ENCODE assay signal across 8 cellular contexts in the genomic region with DNA sequence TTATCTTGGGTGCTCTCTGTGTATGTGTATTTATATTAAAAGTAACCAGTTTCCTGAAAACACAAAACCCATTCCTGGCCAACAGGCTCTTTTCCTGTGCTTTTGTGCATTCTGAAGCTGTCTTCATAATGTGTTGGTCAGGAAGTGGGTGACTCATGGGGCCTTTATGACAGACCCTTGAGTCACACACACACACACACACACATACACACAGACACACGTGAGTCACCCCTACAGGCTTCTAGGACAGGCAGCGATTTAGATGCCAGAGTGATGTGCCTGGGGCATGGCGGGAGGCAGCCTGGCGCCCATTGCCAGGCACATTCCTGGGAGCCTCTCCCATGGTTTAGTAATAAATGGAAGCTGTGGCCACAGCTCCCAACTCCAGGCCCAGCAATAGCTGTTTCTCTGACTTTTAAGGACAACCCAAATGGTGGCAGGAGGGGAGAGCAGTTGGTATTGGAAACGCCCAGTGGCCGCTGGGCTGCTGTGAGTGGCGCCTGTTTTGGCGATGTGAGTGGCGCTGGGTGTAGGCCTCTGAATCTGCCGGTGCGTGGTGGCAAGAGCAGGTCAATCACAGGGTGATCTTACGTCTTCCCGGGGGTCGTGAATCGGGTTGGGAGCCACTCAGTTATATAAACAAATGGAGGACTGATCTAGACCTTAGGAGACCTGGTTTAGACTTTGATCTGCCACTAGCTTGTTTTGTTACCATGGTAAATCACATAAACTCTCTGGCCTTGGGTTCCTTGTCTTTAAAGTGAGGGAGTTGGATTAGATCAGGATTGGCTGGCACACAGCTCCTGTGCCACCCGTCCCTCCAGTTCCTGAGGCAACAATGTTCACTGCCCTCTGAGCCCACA.
DNase-seq lines count a peak whose midpoint lies in the region; ATAC-seq and TF ChIP-seq lines count a peak whose summit lies in the region.

No MANE protein-coding gene starts in this region.

- H3K27me3 ChIP-seq in HCT116 (ENCODE audit: insufficient read depth, low read length), result no peaks in the 10 kb centered on the region
- H3K27me3 ChIP-seq in transverse colon, result no peaks in the 10 kb centered on the region

- CTCF ChIA-PET in HCT116 (lab: Charles Lee), result interaction anchor here (3.6 kb wide), 1 partner anchor 208 kb away, joined by 22 read pairs; no protein-coding TSS in a partner anchor

- peak overlapping the region; percentile 61 for H3K9ac ChIP-seq in HCT116 (ENCODE audit: low read length)

- H3K4me3 Mint-ChIP-seq in natural killer cell treated with Interleukin-12 subunit alpha and Interleukin-12 subunit beta and Interleukin-15 and Interleukin-18, amount 100 ng/mL, for 72 hours, result peak overlapping the region; percentile 71

- H3K9me3 ChIP-seq in HCT116 (ENCODE audit: control insufficient read depth in 1 of 2, insufficient read depth in 1 of 2, low read depth in 1 of 2, low read length in 2 of 2) (no peaks in the 10 kb centered on the region), transverse colon (no peaks in the 10 kb centered on the region)

- H3K36me3 ChIP-seq in HCT116 (ENCODE audit: control insufficient read depth in 1 of 2, insufficient read depth in 2 of 2, low read length in 2 of 2) (no peaks in the 10 kb centered on the region), transverse colon (no peaks in the 10 kb centered on the region)

- peak; percentile 58 for DNase-seq in 8988T
- peak; percentile 100 for DNase-seq in HCT116 (ENCODE audit: low read depth, low spot score)
- DNase-seq in UCSD-AML1 (lab: John Stamatoyannopoulos, UW; ENCODE audit: unreplicated experiment), result peak; percentile 82
- peak; percentile 97 for DNase-seq in dedifferentiated amniotic fluid mesenchymal stem cell (ENCODE audit: extremely low spot score)
- peak; percentile 75 for DNase-seq in natural killer cell treated with Interleukin-12 subunit alpha and Interleukin-12 subunit beta and Interleukin-15 and Interleukin-18, amount 100 ng/mL, for 72 hours (ENCODE audit: low spot score)
- peak; percentile 70 for DNase-seq in transverse colon
- no peak for DNase-seq in putamen (ENCODE audit: low spot score)

- no peaks in the 10 kb centered on the region for H3K27me3 Mint-ChIP-seq in natural killer cell treated with Interleukin-12 subunit alpha and Interleukin-12 subunit beta and Interleukin-15 and Interleukin-18, amount 100 ng/mL, for 72 hours

- H3K4me3 ChIP-seq in HCT116 (replicated peaks in 1 of 2; ENCODE audit: low read depth in 1 of 2, low read length in 2 of 2) (peak overlapping the region in 1 of 2 experiments; percentile 40), transverse colon (no peak overlapping the region)

- in situ Hi-C loops in transverse colon (cut with MboI; ENCODE audit: low pct_ligation_motif_present in 1 of 4, low pct_unique_long_range_greater_than_20kb in 1 of 4, low sequenced_read_pairs in 3 of 4), result no loop called here

- H3K27ac Mint-ChIP-seq in natural killer cell treated with Interleukin-12 subunit alpha and Interleukin-12 subunit beta and Interleukin-15 and Interleukin-18, amount 100 ng/mL, for 72 hours, result peak overlapping the region; percentile 84 to 87

- POLR2A ChIA-PET in HCT116 (lab: Charles Lee), result interaction anchor here (1.2 to 4.5 kb wide), 12 partner anchors 10 to 208 kb away, joined by 3 to 39 read pairs (median 6); a partner anchor contains a TSS

- no peak overlapping the region for H2AFZ ChIP-seq in HCT116 (ENCODE audit: low read depth, low read length, poor library complexity, severe bottlenecking)

- H3K4me1 Mint-ChIP-seq in natural killer cell treated with Interleukin-12 subunit alpha and Interleukin-12 subunit beta and Interleukin-15 and Interleukin-18, amount 100 ng/mL, for 72 hours (ENCODE audit: low read depth in 2 of 2), result peaks cover 36 to 41% of the 10 kb centered on the region in 2 donors

- intact Hi-C loops in HCT116 (cut with micrococcal nuclease), result loop anchor here (2.0 to 5.0 kb wide), 3 partner anchors 174 to 211 kb away; a partner anchor contains a TSS
- intact Hi-C loops in transverse colon (cut with DNase I; ENCODE audit: low total_unique reads), result no loop called here

- no peaks in the 10 kb centered on the region for H3K36me3 Mint-ChIP-seq in natural killer cell treated with Interleukin-12 subunit alpha and Interleukin-12 subunit beta and Interleukin-15 and Interleukin-18, amount 100 ng/mL, for 72 hours

- TF ChIP-seq EP300 in transverse colon (IDR thresholded peaks at IDR 0.05; ENCODE audit: low read depth), result no peak

- H3K27ac ChIP-seq in HCT116 (ENCODE audit: low read depth, low read length), result peak overlapping the region; percentile 96
- peak overlapping the region in 3 of 4 donors; percentile 2 to 16 (median 10) for H3K27ac ChIP-seq in transverse colon

- RAD21 ChIA-PET in HCT116 (lab: Charles Lee; ENCODE audit: low non-redundant PET in 1 of 2, low total read pairs in 2 of 2, uncharacterized antibody in 2 of 2, unreplicated experiment in 2 of 2), result interaction anchor here (0.5 to 1.7 kb wide), 6 partner anchors 22 to 250 kb away, joined by 3 to 8 read pairs (median 3); no protein-coding TSS in a partner anchor

- peak; percentile 50 for TF ChIP-seq POLR2A in HCT116 (IDR thresholded peaks at IDR 0.05; ENCODE audit: borderline replicate concordance, extremely low read depth, insufficient read depth, insufficient read length)
- TF ChIP-seq POLR2A in transverse colon (IDR thresholded peaks at IDR 0.05), result no peak

- no TSS peak for BruUV-seq in HCT116 (replicated peaks; lab: Mats Ljungman, UMichigan)

- peak; percentile 77 for ATAC-seq in HCT116
- ATAC-seq in natural killer cell treated with Interleukin-12 subunit alpha and Interleukin-12 subunit beta and Interleukin-15 and Interleukin-18, amount 100 ng/mL, for 72 hours, result peak; percentile 95 to 96
- no peak for ATAC-seq in HG02884 (IDR thresholded peaks at IDR 0.05; ENCODE audit: unreplicated experiment)

- H3K79me2 ChIP-seq in HCT116 (ENCODE audit: insufficient read depth, low read length), result no peaks in the 10 kb centered on the region

- H4K20me1 ChIP-seq in HCT116 (ENCODE audit: insufficient read depth), result no peaks in the 10 kb centered on the region

- H3K4me1 ChIP-seq in HCT116 (ENCODE audit: control insufficient read depth in 1 of 2, insufficient read depth in 2 of 2, low read length in 2 of 2) (peaks cover 64 to 86% of the 10 kb centered on the region in 2 experiments), transverse colon (peaks cover 0 to 9% (median 2%) of the 10 kb centered on the region in 4 donors)

- no peak for TF ChIP-seq RAD21 in HCT116 (IDR thresholded peaks at IDR 0.05; ENCODE audit: low read depth)

- H3K4me2 ChIP-seq in HCT116 (ENCODE audit: low read length), result peak overlapping the region; percentile 73

- H3K9me2 ChIP-seq in HCT116 (ENCODE audit: insufficient read depth), result no peaks in the 10 kb centered on the region

- 52 to 80% methylated on average over 1 to 16 of the region's 16 CpGs for WGBS in transverse colon (ENCODE audit: low coverage in 1 of 2), 2 donors

- H3K9me3 Mint-ChIP-seq in natural killer cell treated with Interleukin-12 subunit alpha and Interleukin-12 subunit beta and Interleukin-15 and Interleukin-18, amount 100 ng/mL, for 72 hours, result no peaks in the 10 kb centered on the region

- TF ChIP-seq CTCF in HCT116 (IDR thresholded peaks at IDR 0.05 in 2 of 3, conservative IDR thresholded peaks at IDR 0.05 in 1 of 3; ENCODE audit: borderline replicate concordance in 1 of 3, insufficient read depth in 1 of 3, low read depth in 2 of 3, low read length in 2 of 3) (0 out of 6 replicates have a peak, but pooled peaks of 1 of the 3 experiments have one; percentile 8), transverse colon (IDR thresholded peaks at IDR 0.05) (no peak)

TF ChIP-seq in HCT116, 20 proteins besides CTCF, POLR2A, EP300 and RAD21 (continues in another document):
- TF ChIP-seq FOSL1 (IDR thresholded peaks at IDR 0.05; ENCODE audit: low read depth) (no peak), CEBPB (IDR thresholded peaks at IDR 0.05; ENCODE audit: low read depth) (no peak)
- TF ChIP-seq, protein P1, sequence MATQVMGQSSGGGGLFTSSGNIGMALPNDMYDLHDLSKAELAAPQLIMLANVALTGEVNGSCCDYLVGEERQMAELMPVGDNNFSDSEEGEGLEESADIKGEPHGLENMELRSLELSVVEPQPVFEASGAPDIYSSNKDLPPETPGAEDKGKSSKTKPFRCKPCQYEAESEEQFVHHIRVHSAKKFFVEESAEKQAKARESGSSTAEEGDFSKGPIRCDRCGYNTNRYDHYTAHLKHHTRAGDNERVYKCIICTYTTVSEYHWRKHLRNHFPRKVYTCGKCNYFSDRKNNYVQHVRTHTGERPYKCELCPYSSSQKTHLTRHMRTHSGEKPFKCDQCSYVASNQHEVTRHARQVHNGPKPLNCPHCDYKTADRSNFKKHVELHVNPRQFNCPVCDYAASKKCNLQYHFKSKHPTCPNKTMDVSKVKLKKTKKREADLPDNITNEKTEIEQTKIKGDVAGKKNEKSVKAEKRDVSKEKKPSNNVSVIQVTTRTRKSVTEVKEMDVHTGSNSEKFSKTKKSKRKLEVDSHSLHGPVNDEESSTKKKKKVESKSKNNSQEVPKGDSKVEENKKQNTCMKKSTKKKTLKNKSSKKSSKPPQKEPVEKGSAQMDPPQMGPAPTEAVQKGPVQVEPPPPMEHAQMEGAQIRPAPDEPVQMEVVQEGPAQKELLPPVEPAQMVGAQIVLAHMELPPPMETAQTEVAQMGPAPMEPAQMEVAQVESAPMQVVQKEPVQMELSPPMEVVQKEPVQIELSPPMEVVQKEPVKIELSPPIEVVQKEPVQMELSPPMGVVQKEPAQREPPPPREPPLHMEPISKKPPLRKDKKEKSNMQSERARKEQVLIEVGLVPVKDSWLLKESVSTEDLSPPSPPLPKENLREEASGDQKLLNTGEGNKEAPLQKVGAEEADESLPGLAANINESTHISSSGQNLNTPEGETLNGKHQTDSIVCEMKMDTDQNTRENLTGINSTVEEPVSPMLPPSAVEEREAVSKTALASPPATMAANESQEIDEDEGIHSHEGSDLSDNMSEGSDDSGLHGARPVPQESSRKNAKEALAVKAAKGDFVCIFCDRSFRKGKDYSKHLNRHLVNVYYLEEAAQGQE (IDR thresholded peaks at IDR 0.05; ENCODE audit: low read depth), result no peak
- TF ChIP-seq, protein P2, sequence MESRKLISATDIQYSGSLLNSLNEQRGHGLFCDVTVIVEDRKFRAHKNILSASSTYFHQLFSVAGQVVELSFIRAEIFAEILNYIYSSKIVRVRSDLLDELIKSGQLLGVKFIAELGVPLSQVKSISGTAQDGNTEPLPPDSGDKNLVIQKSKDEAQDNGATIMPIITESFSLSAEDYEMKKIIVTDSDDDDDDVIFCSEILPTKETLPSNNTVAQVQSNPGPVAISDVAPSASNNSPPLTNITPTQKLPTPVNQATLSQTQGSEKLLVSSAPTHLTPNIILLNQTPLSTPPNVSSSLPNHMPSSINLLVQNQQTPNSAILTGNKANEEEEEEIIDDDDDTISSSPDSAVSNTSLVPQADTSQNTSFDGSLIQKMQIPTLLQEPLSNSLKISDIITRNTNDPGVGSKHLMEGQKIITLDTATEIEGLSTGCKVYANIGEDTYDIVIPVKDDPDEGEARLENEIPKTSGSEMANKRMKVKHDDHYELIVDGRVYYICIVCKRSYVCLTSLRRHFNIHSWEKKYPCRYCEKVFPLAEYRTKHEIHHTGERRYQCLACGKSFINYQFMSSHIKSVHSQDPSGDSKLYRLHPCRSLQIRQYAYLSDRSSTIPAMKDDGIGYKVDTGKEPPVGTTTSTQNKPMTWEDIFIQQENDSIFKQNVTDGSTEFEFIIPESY (IDR thresholded peaks at IDR 0.05; ENCODE audit: extremely low read depth, insufficient replicate concordance, low read length), result peak; percentile 89
